ENCODE assay signal across 8 cellular contexts in genomic region chr2:102473020-102473419, GRCh38. TPM values are rescaled to one million over a fixed set of nuclear protein-coding genes. Genes with fewer than 3 reads are reported as not detected.
DNase-seq lines count a peak whose midpoint lies in the region; ATAC-seq, FAIRE-seq and TF ChIP-seq lines count a peak whose summit lies in the region.

Gene SLC9A4 (plus strand): TSS chr2:102473226. CDS start chr2:102473760, 534 bp downstream.

- H3K36me3 ChIP-seq in SK-N-SH (replicated peaks in 1 of 2; ENCODE audit: control insufficient read depth in 1 of 2, insufficient read depth in 2 of 2, low read length in 1 of 2), result no peaks in the 10 kb centered on the region
- H3K36me3 ChIP-seq in astrocyte (ENCODE audit: insufficient read depth, low read length), result no peaks in the 10 kb centered on the region
- no peaks in the 10 kb centered on the region for H3K36me3 ChIP-seq in kidney (ENCODE audit: control insufficient read depth in 1 of 2, insufficient read depth in 2 of 2, low read length in 2 of 2)

- H2AFZ ChIP-seq in SK-N-SH (ENCODE audit: low read depth) (peak within 1 kb of the TSS; percentile 9; the same call in 1 of the 2 replicates), astrocyte (ENCODE audit: low read depth, low read length) (no peak within 1 kb of the TSS)

- H3K9me3 ChIP-seq in SK-N-SH, result peaks cover 9% of the 10 kb centered on the region
- no peaks in the 10 kb centered on the region for H3K9me3 ChIP-seq in astrocyte (ENCODE audit: insufficient read depth, low read depth, low read length)
- H3K9me3 ChIP-seq in kidney (ENCODE audit: control insufficient read depth in 1 of 2, low read length in 2 of 2), result peaks cover 0 to 8% of the 10 kb centered on the region in 2 donors

- peak; percentile 75 for ATAC-seq in HG03432 (IDR thresholded peaks at IDR 0.05; ENCODE audit: unreplicated experiment)
- no peak for ATAC-seq in stimulated activated memory B cell treated with anti-CD40 and anti-IgM and Interleukin-4, amounts not matched to agents 10 μg/mL and 1 μg/mL and 100 μg/mL, for 72 hours

- H3K79me2 ChIP-seq in SK-N-SH (ENCODE audit: insufficient read depth), result no peaks in the 10 kb centered on the region
- no peaks in the 10 kb centered on the region for H3K79me2 ChIP-seq in astrocyte (ENCODE audit: insufficient read depth, low read length)

- intact Hi-C loops in kidney (cut with DNase I), result no loop called here

- TF ChIP-seq CTCF in AG09309 (IDR thresholded peaks at IDR 0.05; ENCODE audit: control insufficient read depth, insufficient read depth, low read depth, low read length, missing control alignments) (peak; percentile 82), GM12873 (IDR thresholded peaks at IDR 0.05; ENCODE audit: insufficient read depth, low read depth, low read length, missing control alignments) (peak; percentile 87), SK-N-SH (IDR thresholded peaks at IDR 0.05) (peak; percentile 98), astrocyte (IDR thresholded peaks at IDR 0.05; ENCODE audit: insufficient read depth, low read depth, low read length) (peak; percentile 94), kidney (IDR thresholded peaks at IDR 0.05; ENCODE audit: borderline replicate concordance, extremely low read depth, insufficient read depth) (peak; percentile 87)

- no peaks in the 10 kb centered on the region for H3K9me2 ChIP-seq in SK-N-SH

- POLR2A ChIA-PET in SK-N-SH (lab: Yijun Ruan, JAX), result no interaction called here

- H4K20me1 ChIP-seq in SK-N-SH (ENCODE audit: insufficient read depth) (no peaks in the 10 kb centered on the region), astrocyte (ENCODE audit: insufficient read depth, low read length) (no peaks in the 10 kb centered on the region)

- DNase-seq in AG09309 (ENCODE audit: low read depth), result no peak
- DNase-seq in SK-N-SH, result peak; percentile 34
- peak; percentile 9 for DNase-seq in astrocyte (ENCODE audit: low read depth)
- no peak for DNase-seq in kidney
- peak; percentile 62 for DNase-seq in stimulated activated CD4-positive, alpha-beta T cell treated with anti-CD3 and anti-CD28 coated beads, Interleukin-4, amount 100 ng/mL, for 1 hour

- no peak for TF ChIP-seq EP300 in SK-N-SH (IDR thresholded peaks at IDR 0.05; ENCODE audit: borderline replicate concordance in 1 of 2, low read depth in 1 of 2, low read length in 1 of 2)

- H3K9ac ChIP-seq in SK-N-SH (no peak within 1 kb of the TSS), astrocyte (ENCODE audit: low read length) (no peak within 1 kb of the TSS), kidney (ENCODE audit: low read length in 2 of 2) (peak within 1 kb of the TSS in 1 of 2 donors; percentile 13)

- no peaks in the 10 kb centered on the region for H3K4me1 Mint-ChIP-seq in astrocyte (ENCODE audit: low read depth, unreplicated experiment)
- no peaks in the 10 kb centered on the region for H3K4me1 Mint-ChIP-seq in stimulated activated memory B cell treated with anti-CD40 and anti-IgM and Interleukin-4, amounts not matched to agents 10 μg/mL and 1 μg/mL and 100 μg/mL, for 72 hours

- peak; percentile 66 for TF ChIP-seq RAD21 in SK-N-SH (IDR thresholded peaks at IDR 0.05; ENCODE audit: low read length)

- H3K27ac ChIP-seq in SK-N-SH (ENCODE audit: low read depth in 2 of 2, low read length in 1 of 2) (no peak within 1 kb of the TSS), astrocyte (ENCODE audit: low read depth, low read length) (no peak within 1 kb of the TSS), kidney (ENCODE audit: low read depth in 2 of 2, low read length in 2 of 2) (no peak within 1 kb of the TSS)

- no peaks in the 10 kb centered on the region for H3K36me3 Mint-ChIP-seq in astrocyte (ENCODE audit: low read depth, unreplicated experiment)
- H3K36me3 Mint-ChIP-seq in stimulated activated memory B cell treated with anti-CD40 and anti-IgM and Interleukin-4, amounts not matched to agents 10 μg/mL and 1 μg/mL and 100 μg/mL, for 72 hours, result peaks cover 6% of the 10 kb centered on the region

- CTCF ChIA-PET in SK-N-SH (lab: Yijun Ruan, JAX), result interaction anchor here (0.6 to 3.4 kb wide), 24 partner anchors 8 to 310 kb away, joined by 3 to 26 read pairs (median 5); partner anchors contain the start of gene IL18RAP

- H3K27me3 ChIP-seq in SK-N-SH (ENCODE audit: insufficient read depth) (no peaks in the 10 kb centered on the region), astrocyte (ENCODE audit: insufficient read depth, low read length) (peaks cover 3% of the 10 kb centered on the region)

- no peak within 1 kb of the TSS for H3K27ac Mint-ChIP-seq in astrocyte (ENCODE audit: unreplicated experiment)
- no peak within 1 kb of the TSS for H3K27ac Mint-ChIP-seq in stimulated activated memory B cell treated with anti-CD40 and anti-IgM and Interleukin-4, amounts not matched to agents 10 μg/mL and 1 μg/mL and 100 μg/mL, for 72 hours

- H3K4me1 ChIP-seq in SK-N-SH (ENCODE audit: control insufficient read depth in 1 of 2, insufficient read depth in 2 of 2, low read depth in 1 of 2, low read length in 1 of 2) (no peaks in the 10 kb centered on the region), astrocyte (ENCODE audit: insufficient read depth, low read length) (no peaks in the 10 kb centered on the region), kidney (ENCODE audit: control insufficient read depth in 1 of 2, insufficient read depth in 1 of 2, low read depth in 1 of 2, low read length in 2 of 2) (peaks cover 0 to 2% of the 10 kb centered on the region in 2 donors)

- 0% methylated on average over 3 of the region's 3 CpGs for WGBS in SK-N-SH (ENCODE audit: low lambda C conversion rate)

- no peak within 1 kb of the TSS for H3K4me3 Mint-ChIP-seq in astrocyte (ENCODE audit: unreplicated experiment)
- H3K4me3 Mint-ChIP-seq in stimulated activated memory B cell treated with anti-CD40 and anti-IgM and Interleukin-4, amounts not matched to agents 10 μg/mL and 1 μg/mL and 100 μg/mL, for 72 hours, result no peak within 1 kb of the TSS

- H3K4me3 ChIP-seq in AG09309 (ENCODE audit: control insufficient read depth, low read depth, low read length), result no peak within 1 kb of the TSS
- H3K4me3 ChIP-seq in SK-N-SH (ENCODE audit: low read depth in 2 of 2, low read length in 1 of 2), result peak within 1 kb of the TSS in 1 of 2 experiments; percentile 10; a peak in 1 of 4 replicates
- H3K4me3 ChIP-seq in astrocyte (ENCODE audit: insufficient read depth, low read depth, low read length), result no peak within 1 kb of the TSS
- H3K4me3 ChIP-seq in kidney (ENCODE audit: low read length in 2 of 2), result peak within 1 kb of the TSS; percentile 16 to 24

- H3K9me3 Mint-ChIP-seq in astrocyte (ENCODE audit: unreplicated experiment), result peaks cover 8% of the 10 kb centered on the region
- H3K9me3 Mint-ChIP-seq in stimulated activated memory B cell treated with anti-CD40 and anti-IgM and Interleukin-4, amounts not matched to agents 10 μg/mL and 1 μg/mL and 100 μg/mL, for 72 hours, result peaks cover 10% of the 10 kb centered on the region

- H3K4me2 ChIP-seq in SK-N-SH (no peak within 1 kb of the TSS), astrocyte (ENCODE audit: low read length) (no peak within 1 kb of the TSS)

- no peaks in the 10 kb centered on the region for H3F3A ChIP-seq in SK-N-SH (replicated peaks; ENCODE audit: insufficient read depth)

- peaks cover 7% of the 10 kb centered on the region for H3K27me3 Mint-ChIP-seq in astrocyte (ENCODE audit: low read depth, unreplicated experiment)
- H3K27me3 Mint-ChIP-seq in stimulated activated memory B cell treated with anti-CD40 and anti-IgM and Interleukin-4, amounts not matched to agents 10 μg/mL and 1 μg/mL and 100 μg/mL, for 72 hours, result peaks cover 37% of the 10 kb centered on the region

- FAIRE-seq in astrocyte (lab: Jason Lieb, UNC), result peak; percentile 58
- peak; percentile 79 for FAIRE-seq in kidney (lab: Jason Lieb, UNC)

TF ChIP-seq in SK-N-SH, 30 proteins besides CTCF, POLR2A, EP300 and RAD21:
- TF ChIP-seq SMC3 (IDR thresholded peaks at IDR 0.05; ENCODE audit: low read depth, low read length) (peak; percentile 78), TCF12 (IDR thresholded peaks at IDR 0.05) (no peak)

RNA-seq across cellular contexts. Expression of gene SLC9A4, which starts in this region (rescaled TPM):
- polyA plus RNA-seq in SK-N-SH (2012; rRNA removed), result 0.07 and 0.11 TPM in 2 replicates
- polyA plus RNA-seq in SK-N-SH (2012; cell fraction: cytosol; rRNA removed), result 0.10 and 0.12 TPM in 2 replicates
- polyA plus RNA-seq in SK-N-SH (2012; cell fraction: nucleus; rRNA removed), result 0.15 TPM in 1 of 2 replicates, not detected in the other
- total RNA-seq in astrocyte, result 0.07 and 0.09 TPM in 2 replicates
- 2.8 TPM for total RNA-seq in kidney
- polyA plus RNA-seq in kidney (ENCODE audit: insufficient read depth, low read depth, low replicate concordance), result 10.3 TPM

Comparison
In these comparisons a context has a peak if more than half of its experiments do, and no peak if none do; other contexts are left out.
1. Peak in DNase-seq in SK-N-SH; RNA of the gene not detected or under 1 TPM.
2. Peak in DNase-seq in astrocyte; RNA of the gene not detected or under 1 TPM.
3. H3K4me3 ChIP-seq: peak in kidney (2 of 2); none in AG09309 (single experiment) and astrocyte (single experiment).
4. Peak in every context shown above with its lines, with median percentiles within 50 percentile points of each other: CTCF ChIP-seq.